2 cellular contexts compared by ENCODE assay signal in the genomic region with DNA sequence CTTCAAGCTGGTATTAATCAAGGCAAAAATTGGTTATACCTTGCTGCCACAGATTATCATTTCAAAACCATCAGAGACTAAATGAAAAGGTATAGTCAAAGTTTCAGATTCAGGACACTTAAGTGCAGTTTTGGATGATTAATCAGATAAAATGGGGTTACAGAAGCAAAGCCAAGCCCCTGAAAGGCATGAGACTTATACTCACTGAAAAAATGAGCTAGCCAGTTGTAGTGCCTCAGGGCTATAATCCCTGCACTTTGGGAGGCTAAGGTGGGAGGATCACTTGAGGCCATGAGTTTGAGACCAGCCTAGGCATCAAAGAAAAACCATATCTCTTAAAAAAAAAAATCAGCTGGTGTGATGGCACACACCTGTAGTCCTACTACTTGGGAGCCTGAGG.
TF ChIP-seq lines count a peak whose summit lies in the region.

No MANE protein-coding gene starts in this region.

TF ChIP-seq in GM12878, 131 proteins besides CTCF, POLR2A, EP300 and RAD21:
- TF ChIP-seq KAT2A (conservative IDR thresholded peaks at IDR 0.05; ENCODE audit: control insufficient read depth, low read depth, low read length), result no peak
- no peak for TF ChIP-seq IRF4 (IDR thresholded peaks at IDR 0.05; ENCODE audit: low read depth, low read length)
TF ChIP-seq in GM12878: peak in this region for 0.

TF ChIP-seq in K562, 482 proteins besides CTCF, POLR2A, EP300 and RAD21:
- TF ChIP-seq FOXP4 (CRISPR knock-in tag; IDR thresholded peaks at IDR 0.05; ENCODE audit: borderline replicate concordance), result no peak
- 0 out of 2 replicates have a peak, but pooled peaks have one; percentile 12 for TF ChIP-seq SP1 (CRISPR knock-in tag; IDR thresholded peaks at IDR 0.05)
